In the genomic region with DNA sequence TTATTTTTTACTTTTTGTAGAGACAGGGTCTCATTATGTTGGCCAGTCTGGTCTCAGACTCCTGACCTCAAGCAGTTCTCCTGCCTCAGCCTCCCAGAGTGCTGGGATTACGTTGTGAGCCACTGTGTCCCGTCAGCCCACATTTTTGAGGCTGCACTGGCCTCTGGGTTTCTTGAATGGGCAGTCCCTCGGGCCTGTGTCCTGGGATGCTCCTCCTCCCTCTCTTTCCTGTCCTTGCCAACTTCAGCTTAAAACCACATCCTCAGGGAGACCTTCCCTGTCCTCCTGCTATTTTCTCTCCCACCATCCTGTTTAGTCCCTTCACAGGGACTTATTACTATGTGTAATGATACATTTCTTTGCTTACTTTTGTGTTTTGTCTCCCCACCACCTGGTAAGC, we compare ENCODE assay signal across 20 cellular contexts. TPM values are rescaled to one million over a fixed set of nuclear protein-coding genes. Genes with fewer than 3 reads are reported as not detected.
A peak's percentile ranks its signal among the peaks of the same experiment; 100 is the strongest.
DNase-seq lines count a peak whose midpoint lies in the region; ATAC-seq and TF ChIP-seq lines count a peak whose summit lies in the region.
"Had no signal": no experiment of that assay in that cellular context is flagged by ENCODE, and none has a peak within 500 bp of the region (broad histone marks: within the 10 kb centered on the region; RNA-seq: fewer than 3 reads in every experiment).

No MANE protein-coding gene starts in this region.

- H3K27me3 ChIP-seq in neutrophil = no peaks in the 10 kb centered on the region
- H3K27me3 ChIP-seq: breast epithelium, thyroid gland had no signal

- TF ChIP-seq CTCF in cardiac fibroblast (IDR thresholded peaks at IDR 0.05; ENCODE audit: low read depth, low read length) (no peak), neutrophil (IDR thresholded peaks at IDR 0.05) (no peak)

- H3K4me1 ChIP-seq in neutrophil (ENCODE audit: control insufficient read depth in 1 of 2, insufficient read depth in 1 of 2, low read depth in 1 of 2, low read length in 1 of 2) = peaks cover 38 to 59% of the 10 kb centered on the region in 2 experiments
- H3K4me1 ChIP-seq: breast epithelium had no signal

- ATAC-seq in HG03565 (IDR thresholded peaks at IDR 0.05; ENCODE audit: unreplicated experiment) = no peak
- ATAC-seq in HG03378 (IDR thresholded peaks at IDR 0.05; ENCODE audit: unreplicated experiment) = no peak
- ATAC-seq: sciatic nerve had no signal

- H3K9me3 ChIP-seq in neutrophil = no peaks in the 10 kb centered on the region
- H3K9me3 ChIP-seq: breast epithelium, thyroid gland had no signal

- no peaks in the 10 kb centered on the region for H3K36me3 ChIP-seq in neutrophil
- H3K36me3 ChIP-seq: breast epithelium, thyroid gland had no signal

- H3K27ac ChIP-seq in neutrophil = peak overlapping the region; percentile 28
- H3K27ac ChIP-seq: breast epithelium, coronary artery, thyroid gland had no signal

- DNase-seq in Daoy (ENCODE audit: low read depth) = peak; percentile 25
- DNase-seq in LHCN-M2 (ENCODE audit: low read depth) = peak; percentile 46
- DNase-seq in cardiac fibroblast (ENCODE audit: low read depth in 2 of 2) = peak; percentile 36 to 53
- no peak for DNase-seq in stimulated activated CD4-positive, alpha-beta T cell treated with anti-CD3 and anti-CD28 coated beads, Interleukin-15, amount 100 ng/mL, for 24 hours
- DNase-seq in stimulated activated CD4-positive, alpha-beta T cell treated with anti-CD3 and anti-CD28 coated beads, Interleukin-4, amount 100 ng/mL, for 4 hours = no peak
- DNase-seq: activated CD4-positive, alpha-beta T cell treated with anti-CD3 and anti-CD28 coated beads, Interleukin-2, amount 10 ng/mL, durations not matched to agents 7 days and 5 days; activated CD8-positive, alpha-beta memory T cell treated with anti-CD3 and anti-CD28 coated beads, Interleukin-2, amount 50 U/mL, for 4 hours; DMS79; kidney; NCI-H2107; NCI-H510A treated with DMSO at 0.1 percent for 48 hours; stimulated activated naive CD4-positive, alpha-beta T cell treated with Interleukin-2 at 50 U/mL for 16 hours; thyroid gland had no signal

- H3K4me3 ChIP-seq in cardiac fibroblast (replicated peaks in 1 of 2; ENCODE audit: low read depth in 2 of 2, low read length in 2 of 2) (no peak overlapping the region), neutrophil (ENCODE audit: low read depth in 1 of 2, low read length in 1 of 2) (no peak overlapping the region)
- H3K4me3 ChIP-seq: breast epithelium, coronary artery, lung, thyroid gland had no signal

RNA-seq across cellular contexts. Expression of a gene that starts 31.4 kb away (rescaled TPM):
- 10.9 and 13.8 TPM in 2 replicates for total RNA-seq in Daoy (2014; rRNA removed; shearing (Covaris generic))
- 2.4 and 4.5 TPM in 2 replicates for total RNA-seq in LHCN-M2 (2014; rRNA removed)
- 2.2 TPM for polyA plus RNA-seq in LHCN-M2 (2012)

Comparison
In these comparisons a context has a peak if more than half of its experiments do, and no peak if none do; other contexts are left out.
1. DNase-seq: peak in Daoy (single experiment), LHCN-M2 (single experiment) and cardiac fibroblast (2 of 2); none in stimulated activated CD4-positive, alpha-beta T cell treated with anti-CD3 and anti-CD28 coated beads, Interleukin-15, amount 100 ng/mL, for 24 hours (single experiment) and stimulated activated CD4-positive, alpha-beta T cell treated with anti-CD3 and anti-CD28 coated beads, Interleukin-4, amount 100 ng/mL, for 4 hours (0 of 2).